In genomic region chr11:60766547-60766946, GRCh38 we compare ENCODE assay signal across 1 cellular context.
TF ChIP-seq lines count a peak whose summit lies in the region.

No MANE protein-coding gene starts in this region.

TF ChIP-seq in GM23338, 12 proteins besides CTCF, POLR2A, EP300 and RAD21 (continued from another document):
- TF ChIP-seq, protein P1, sequence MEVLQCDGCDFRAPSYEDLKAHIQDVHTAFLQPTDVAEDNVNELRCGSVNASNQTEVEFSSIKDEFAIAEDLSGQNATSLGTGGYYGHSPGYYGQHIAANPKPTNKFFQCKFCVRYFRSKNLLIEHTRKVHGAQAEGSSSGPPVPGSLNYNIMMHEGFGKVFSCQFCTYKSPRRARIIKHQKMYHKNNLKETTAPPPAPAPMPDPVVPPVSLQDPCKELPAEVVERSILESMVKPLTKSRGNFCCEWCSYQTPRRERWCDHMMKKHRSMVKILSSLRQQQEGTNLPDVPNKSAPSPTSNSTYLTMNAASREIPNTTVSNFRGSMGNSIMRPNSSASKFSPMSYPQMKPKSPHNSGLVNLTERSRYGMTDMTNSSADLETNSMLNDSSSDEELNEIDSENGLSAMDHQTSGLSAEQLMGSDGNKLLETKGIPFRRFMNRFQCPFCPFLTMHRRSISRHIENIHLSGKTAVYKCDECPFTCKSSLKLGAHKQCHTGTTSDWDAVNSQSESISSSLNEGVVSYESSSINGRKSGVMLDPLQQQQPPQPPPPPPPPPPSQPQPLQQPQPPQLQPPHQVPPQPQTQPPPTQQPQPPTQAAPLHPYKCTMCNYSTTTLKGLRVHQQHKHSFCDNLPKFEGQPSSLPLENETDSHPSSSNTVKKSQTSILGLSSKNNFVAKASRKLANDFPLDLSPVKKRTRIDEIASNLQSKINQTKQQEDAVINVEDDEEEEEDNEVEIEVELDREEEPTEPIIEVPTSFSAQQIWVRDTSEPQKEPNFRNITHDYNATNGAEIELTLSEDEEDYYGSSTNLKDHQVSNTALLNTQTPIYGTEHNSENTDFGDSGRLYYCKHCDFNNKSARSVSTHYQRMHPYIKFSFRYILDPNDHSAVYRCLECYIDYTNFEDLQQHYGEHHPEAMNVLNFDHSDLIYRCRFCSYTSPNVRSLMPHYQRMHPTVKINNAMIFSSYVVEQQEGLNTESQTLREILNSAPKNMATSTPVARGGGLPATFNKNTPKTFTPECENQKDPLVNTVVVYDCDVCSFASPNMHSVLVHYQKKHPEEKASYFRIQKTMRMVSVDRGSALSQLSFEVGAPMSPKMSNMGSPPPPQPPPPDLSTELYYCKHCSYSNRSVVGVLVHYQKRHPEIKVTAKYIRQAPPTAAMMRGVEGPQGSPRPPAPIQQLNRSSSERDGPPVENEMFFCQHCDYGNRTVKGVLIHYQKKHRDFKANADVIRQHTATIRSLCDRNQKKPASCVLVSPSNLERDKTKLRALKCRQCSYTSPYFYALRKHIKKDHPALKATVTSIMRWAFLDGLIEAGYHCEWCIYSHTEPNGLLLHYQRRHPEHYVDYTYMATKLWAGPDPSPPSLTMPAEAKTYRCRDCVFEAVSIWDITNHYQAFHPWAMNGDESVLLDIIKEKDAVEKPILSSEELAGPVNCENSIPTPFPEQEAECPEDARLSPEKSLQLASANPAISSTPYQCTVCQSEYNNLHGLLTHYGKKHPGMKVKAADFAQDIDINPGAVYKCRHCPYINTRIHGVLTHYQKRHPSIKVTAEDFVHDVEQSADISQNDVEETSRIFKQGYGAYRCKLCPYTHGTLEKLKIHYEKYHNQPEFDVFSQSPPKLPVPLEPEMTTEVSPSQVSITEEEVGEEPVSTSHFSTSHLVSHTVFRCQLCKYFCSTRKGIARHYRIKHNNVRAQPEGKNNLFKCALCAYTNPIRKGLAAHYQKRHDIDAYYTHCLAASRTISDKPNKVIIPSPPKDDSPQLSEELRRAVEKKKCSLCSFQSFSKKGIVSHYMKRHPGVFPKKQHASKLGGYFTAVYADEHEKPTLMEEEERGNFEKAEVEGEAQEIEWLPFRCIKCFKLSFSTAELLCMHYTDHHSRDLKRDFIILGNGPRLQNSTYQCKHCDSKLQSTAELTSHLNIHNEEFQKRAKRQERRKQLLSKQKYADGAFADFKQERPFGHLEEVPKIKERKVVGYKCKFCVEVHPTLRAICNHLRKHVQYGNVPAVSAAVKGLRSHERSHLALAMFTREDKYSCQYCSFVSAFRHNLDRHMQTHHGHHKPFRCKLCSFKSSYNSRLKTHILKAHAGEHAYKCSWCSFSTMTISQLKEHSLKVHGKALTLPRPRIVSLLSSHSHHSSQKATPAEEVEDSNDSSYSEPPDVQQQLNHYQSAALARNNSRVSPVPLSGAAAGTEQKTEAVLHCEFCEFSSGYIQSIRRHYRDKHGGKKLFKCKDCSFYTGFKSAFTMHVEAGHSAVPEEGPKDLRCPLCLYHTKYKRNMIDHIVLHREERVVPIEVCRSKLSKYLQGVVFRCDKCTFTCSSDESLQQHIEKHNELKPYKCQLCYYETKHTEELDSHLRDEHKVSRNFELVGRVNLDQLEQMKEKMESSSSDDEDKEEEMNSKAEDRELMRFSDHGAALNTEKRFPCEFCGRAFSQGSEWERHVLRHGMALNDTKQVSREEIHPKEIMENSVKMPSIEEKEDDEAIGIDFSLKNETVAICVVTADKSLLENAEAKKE (CRISPR knock-in tag; IDR thresholded peaks at IDR 0.05) = no peak
